2 cellular contexts compared by ENCODE assay signal in the genomic region with DNA sequence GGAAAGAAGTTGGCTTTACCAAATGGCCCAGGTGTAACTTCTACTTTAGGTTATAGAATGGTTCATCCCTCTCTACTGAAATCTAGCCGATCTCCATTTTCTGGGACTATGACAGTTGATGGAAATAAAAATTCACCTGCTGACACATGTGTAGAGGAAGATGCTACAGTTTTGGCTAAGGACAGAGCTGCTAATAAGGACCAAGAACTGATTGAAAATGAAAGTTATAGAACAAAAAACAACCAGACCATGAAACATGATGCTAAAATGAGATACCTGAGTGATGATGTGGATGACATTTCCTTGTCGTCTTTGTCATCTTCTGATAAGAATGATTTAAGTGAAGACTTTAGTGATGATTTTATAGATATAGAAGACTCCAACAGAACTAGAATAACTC.
TF ChIP-seq lines count a peak whose summit lies in the region.

No MANE protein-coding gene starts in this region.

TF ChIP-seq in IMR-90, 13 proteins besides CTCF, POLR2A, EP300 and RAD21:
- TF ChIP-seq CEBPB (IDR thresholded peaks at IDR 0.05; ENCODE audit: low read depth, low read length) = no peak
- TF ChIP-seq, protein P1, sequence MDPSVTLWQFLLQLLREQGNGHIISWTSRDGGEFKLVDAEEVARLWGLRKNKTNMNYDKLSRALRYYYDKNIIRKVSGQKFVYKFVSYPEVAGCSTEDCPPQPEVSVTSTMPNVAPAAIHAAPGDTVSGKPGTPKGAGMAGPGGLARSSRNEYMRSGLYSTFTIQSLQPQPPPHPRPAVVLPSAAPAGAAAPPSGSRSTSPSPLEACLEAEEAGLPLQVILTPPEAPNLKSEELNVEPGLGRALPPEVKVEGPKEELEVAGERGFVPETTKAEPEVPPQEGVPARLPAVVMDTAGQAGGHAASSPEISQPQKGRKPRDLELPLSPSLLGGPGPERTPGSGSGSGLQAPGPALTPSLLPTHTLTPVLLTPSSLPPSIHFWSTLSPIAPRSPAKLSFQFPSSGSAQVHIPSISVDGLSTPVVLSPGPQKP (IDR thresholded peaks at IDR 0.05; ENCODE audit: borderline replicate concordance, low read depth, low read length) = no peak
- TF ChIP-seq SMC3 (IDR thresholded peaks at IDR 0.05; ENCODE audit: low read depth, low read length) = no peak
- TF ChIP-seq NFE2L2 (IDR thresholded peaks at IDR 0.05; ENCODE audit: low read depth, low read length) = no peak
- no peak for TF ChIP-seq RFX5 (IDR thresholded peaks at IDR 0.05; ENCODE audit: low read depth, low read length)
TF ChIP-seq in IMR-90: peak in this region for 0.

TF ChIP-seq in GM12878, 131 proteins besides CTCF, POLR2A, EP300 and RAD21:
- TF ChIP-seq ZNF274 (IDR thresholded peaks at IDR 0.05; ENCODE audit: insufficient read depth, insufficient read length) = no peak
